ENCODE assay signal across 13 cellular contexts in the genomic region with DNA sequence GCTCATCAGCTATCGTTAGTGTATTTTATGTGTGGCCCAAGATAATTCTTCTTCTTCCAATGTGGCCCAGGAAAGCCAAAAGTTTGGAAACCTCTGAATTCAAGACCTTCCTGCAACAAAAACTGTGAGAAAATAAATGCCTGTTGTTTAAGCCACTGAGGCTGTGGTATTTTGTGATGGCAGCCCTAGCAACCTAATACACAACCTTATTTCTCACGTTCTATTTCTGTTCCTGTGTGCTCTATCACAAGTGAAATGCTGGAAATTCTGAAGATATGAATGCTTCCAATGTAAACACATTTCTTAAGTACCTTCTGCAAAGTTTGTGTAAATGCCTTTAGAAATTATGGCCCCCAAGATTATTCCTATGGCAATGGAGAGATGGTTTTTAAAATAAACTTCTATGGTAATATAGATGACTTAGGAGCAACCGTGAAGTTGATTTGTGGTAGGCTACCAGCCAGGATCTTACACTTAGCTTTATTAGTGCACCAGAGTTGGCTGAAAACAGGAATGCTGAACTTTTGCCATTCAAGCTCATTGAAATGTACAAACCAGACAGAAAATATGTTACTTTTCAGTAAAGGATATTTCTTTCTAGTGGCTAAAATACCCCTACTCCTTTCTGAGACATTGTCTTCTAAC.
"Had no signal": no experiment of that assay in that cellular context is flagged by ENCODE, and none has a peak within 500 bp of the region (broad histone marks: within the 10 kb centered on the region; RNA-seq: fewer than 3 reads in every experiment).

No MANE protein-coding gene starts in this region.

- H3K27ac Mint-ChIP-seq: immature natural killer cell; naive thymus-derived CD8-positive, alpha-beta T cell had no signal

- H3K36me3 Mint-ChIP-seq: immature natural killer cell had no signal

- H3K4me3 Mint-ChIP-seq: immature natural killer cell; naive thymus-derived CD8-positive, alpha-beta T cell; neural crest cell had no signal

- H3K4me1 Mint-ChIP-seq: immature natural killer cell; naive thymus-derived CD8-positive, alpha-beta T cell had no signal

- ATAC-seq: esophagus mucosa; gastrocnemius medialis; mucosa of descending colon; naive thymus-derived CD8-positive, alpha-beta T cell; stimulated activated naive CD8-positive, alpha-beta T cell treated with anti-CD3 and anti-CD28 coated beads, Interleukin-15, Interleukin-2, amounts not matched to agents 100 U/mL and 50 U/mL, for 24 hours had no signal

- DNase-seq: caudate nucleus; effector memory CD4-positive, alpha-beta T cell; gastrocnemius medialis; immature natural killer cell; mammary epithelial cell; mucosa of descending colon; naive thymus-derived CD8-positive, alpha-beta T cell; posterior cingulate gyrus; small intestine; stimulated activated CD4-positive, alpha-beta T cell treated with anti-CD3 and anti-CD28 coated beads, Interleukin-12 subunit alpha, Interleukin-12 subunit beta, amount 100 ng/mL, for 4 hours; stimulated activated naive CD8-positive, alpha-beta T cell treated with anti-CD3 and anti-CD28 coated beads, Interleukin-15, Interleukin-2, amounts not matched to agents 100 U/mL and 50 U/mL, for 24 hours had no signal
